ENCODE assay signal across 8 cellular contexts in genomic region chr12:31117203-31118011, GRCh38. TPM values are rescaled to one million over a fixed set of nuclear protein-coding genes. Genes with fewer than 3 reads are reported as not detected.
DNase-seq lines count a peak whose midpoint lies in the region; ATAC-seq and TF ChIP-seq lines count a peak whose summit lies in the region.

No MANE protein-coding gene starts in this region.

- DNase-seq in Caki2 (ENCODE audit: low read depth), result peak; percentile 27
- peak; percentile 57 for DNase-seq in MG63
- DNase-seq in activated B cell treated with CpG ODN at 0.5 μM for 24 hours, result peak; percentile 55
- DNase-seq in coronary artery (ENCODE audit: low spot score), result no peak
- peak; percentile 35 to 54 for DNase-seq in lung microvascular endothelial cell (ENCODE audit: low read depth in 2 of 2)
- DNase-seq in stimulated activated CD8-positive, alpha-beta memory T cell treated with anti-CD3 and anti-CD28 coated beads, Interleukin-15, amount 100 ng/mL, for 4 hours (ENCODE audit: low read depth in 2 of 2), result peak; percentile 36 to 50

- TF ChIP-seq CTCF in activated B cell treated with CpG ODN at 0.5 μM for 24 hours (IDR thresholded peaks at IDR 0.05) (no peak), coronary artery (IDR thresholded peaks at IDR 0.05) (no peak)

- H3K4me1 Mint-ChIP-seq in activated B cell treated with CpG ODN at 0.5 μM for 24 hours, result peaks cover 9% of the 10 kb centered on the region

- H3K4me3 ChIP-seq in MG63 (peak overlapping the region; percentile 40), coronary artery (peak overlapping the region; percentile 71)

- peak overlapping the region; percentile 79 for H3K4me3 Mint-ChIP-seq in activated B cell treated with CpG ODN at 0.5 μM for 24 hours

- no peaks in the 10 kb centered on the region for H3K36me3 Mint-ChIP-seq in activated B cell treated with CpG ODN at 0.5 μM for 24 hours (ENCODE audit: low read depth)

- POLR2A ChIA-PET in activated B cell treated with CpG ODN at 0.5 μM for 24 hours (lab: Charles Lee), result no interaction called here

- ATAC-seq in GM21381 (IDR thresholded peaks at IDR 0.05; ENCODE audit: unreplicated experiment) (peak; percentile 57), activated B cell treated with CpG ODN at 0.5 μM for 24 hours (ENCODE audit: low read depth) (peak; percentile 73), HG03139 (IDR thresholded peaks at IDR 0.05; ENCODE audit: unreplicated experiment) (no peak)

- in situ Hi-C loops in Caki2 (cut with HindIII; ENCODE audit: low pct_unique_long_range_greater_than_20kb, low sequenced_read_pairs), result no loop called here

- intact Hi-C loops in activated B cell treated with CpG ODN at 0.5 μM for 24 hours (cut with micrococcal nuclease), result loop anchor here (1.0 to 10.0 kb wide), 4 partner anchors 121 to 1557 kb away; partner anchors contain the start of gene DNM1L

- H3K27me3 ChIP-seq in MG63, result peaks cover 37% of the 10 kb centered on the region

- H3K36me3 ChIP-seq in MG63, result no peaks in the 10 kb centered on the region

- CTCF ChIA-PET in activated B cell treated with CpG ODN at 0.5 μM for 24 hours (lab: Charles Lee), result interaction anchor here (1.6 kb wide), 1 partner anchor 154 kb away, joined by 5 read pairs; no protein-coding TSS in a partner anchor

- H3K27ac Mint-ChIP-seq in activated B cell treated with CpG ODN at 0.5 μM for 24 hours, result no peak overlapping the region

- H3K27ac ChIP-seq in coronary artery, result no peak overlapping the region

- no peaks in the 10 kb centered on the region for H3K27me3 Mint-ChIP-seq in activated B cell treated with CpG ODN at 0.5 μM for 24 hours

- H3K9me3 Mint-ChIP-seq in activated B cell treated with CpG ODN at 0.5 μM for 24 hours, result no peaks in the 10 kb centered on the region

- no peaks in the 10 kb centered on the region for H3K9me3 ChIP-seq in MG63

RNA-seq across cellular contexts. Expression of gene DDX11, which starts 43.7 kb away (rescaled TPM):
- total RNA-seq in Caki2 (2014; rRNA removed; shearing (Covaris generic); ENCODE audit: low replicate concordance), result 33.7 and 48.8 TPM in 2 replicates
- total RNA-seq in MG63 (2014; rRNA removed; shearing (Covaris generic); ENCODE audit: low replicate concordance), result 48.6 and 70.8 TPM in 2 replicates
- total RNA-seq in activated B cell treated with CpG ODN at 0.5 μM for 24 hours (49.5 and 62.2 TPM in 2 replicates), lung microvascular endothelial cell (7.8 and 8.9 TPM in 2 replicates)
